1 cellular context compared by ENCODE assay signal in the genomic region with DNA sequence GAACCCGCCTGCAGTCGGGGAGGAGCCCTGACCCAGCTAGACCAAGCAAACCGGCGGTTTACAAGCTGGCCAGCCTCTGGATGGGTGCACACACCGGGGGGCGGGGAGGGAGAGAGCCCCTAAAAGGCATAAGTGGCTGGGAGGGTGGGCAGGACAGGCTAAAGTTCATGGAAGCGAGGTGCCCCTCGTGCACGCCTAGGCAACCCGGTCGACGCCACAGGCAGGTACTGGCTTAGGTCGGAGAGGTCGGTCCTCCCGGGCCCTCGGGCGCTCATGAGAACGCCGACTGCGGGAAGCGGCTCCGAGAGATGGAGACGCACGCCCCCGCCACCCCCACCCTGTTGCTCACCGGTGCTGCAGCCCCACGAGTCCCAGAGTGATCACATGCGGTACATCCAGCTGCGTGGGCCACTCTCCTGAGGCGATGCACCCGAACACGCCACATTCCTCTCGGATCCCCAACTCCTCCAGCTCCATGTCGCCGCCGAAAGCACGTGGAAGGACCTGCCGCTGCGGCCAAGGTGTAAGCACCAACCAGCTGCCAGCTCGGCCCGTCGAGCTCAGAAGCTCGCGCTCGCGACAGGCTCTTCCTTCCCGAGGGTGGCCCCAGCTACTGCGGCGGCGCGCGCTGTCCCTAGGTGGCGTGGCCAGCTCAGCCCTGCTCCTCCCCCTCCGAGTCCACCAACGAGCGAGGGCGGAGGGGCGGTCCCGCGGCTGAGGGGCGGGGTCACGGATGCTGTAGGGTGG.
TF ChIP-seq lines count a peak whose summit lies in the region.

A gene (minus strand): TSS at position 615 of the 747 bp plus-strand sequence. CDS start 138 bp downstream, at position 477.

TF ChIP-seq in K562, 482 proteins besides CTCF, POLR2A, EP300 and RAD21 (continued from another document):
- TF ChIP-seq, protein P1, sequence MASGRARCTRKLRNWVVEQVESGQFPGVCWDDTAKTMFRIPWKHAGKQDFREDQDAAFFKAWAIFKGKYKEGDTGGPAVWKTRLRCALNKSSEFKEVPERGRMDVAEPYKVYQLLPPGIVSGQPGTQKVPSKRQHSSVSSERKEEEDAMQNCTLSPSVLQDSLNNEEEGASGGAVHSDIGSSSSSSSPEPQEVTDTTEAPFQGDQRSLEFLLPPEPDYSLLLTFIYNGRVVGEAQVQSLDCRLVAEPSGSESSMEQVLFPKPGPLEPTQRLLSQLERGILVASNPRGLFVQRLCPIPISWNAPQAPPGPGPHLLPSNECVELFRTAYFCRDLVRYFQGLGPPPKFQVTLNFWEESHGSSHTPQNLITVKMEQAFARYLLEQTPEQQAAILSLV (tag; IDR thresholded peaks at IDR 0.05): no peak
- TF ChIP-seq ZNF121 (CRISPR knock-in tag; conservative IDR thresholded peaks at IDR 0.05) (no peak), ZNF23 (CRISPR knock-in tag; IDR thresholded peaks at IDR 0.05) (no peak), KLF6 (CRISPR knock-in tag; IDR thresholded peaks at IDR 0.05; ENCODE audit: borderline replicate concordance) (no peak), HMGN3 (IDR thresholded peaks at IDR 0.05; ENCODE audit: borderline replicate concordance, extremely low read depth, insufficient read length, low read depth, low read length) (peak; percentile 78), MTA2 (IDR thresholded peaks at IDR 0.05; ENCODE audit: low read depth) (no peak), JUNB (CRISPR knock-in tag; conservative IDR thresholded peaks at IDR 0.05) (no peak), PTRF (tag; IDR thresholded peaks at IDR 0.05) (no peak), NFATC3 (IDR thresholded peaks at IDR 0.05) (peak; percentile 99), CBX3 (IDR thresholded peaks at IDR 0.05; ENCODE audit: borderline replicate concordance in 1 of 2, low read length in 2 of 2) (no peak), ZFP36 (IDR thresholded peaks at IDR 0.05; ENCODE audit: low read depth, low read length, partially characterized antibody) (no peak), RBM34 (IDR thresholded peaks at IDR 0.05; ENCODE audit: borderline replicate concordance, insufficient read depth, low read length) (no peak), ZNF175 (CRISPR knock-in tag; IDR thresholded peaks at IDR 0.05; ENCODE audit: low read depth) (0 out of 2 replicates have a peak, but pooled peaks have one; percentile 23), MXI1 (IDR thresholded peaks at IDR 0.05; ENCODE audit: low read depth, low read length) (peak; percentile 88; the same call in 1 of the 2 replicates), EZH2 (IDR thresholded peaks at IDR 0.05; ENCODE audit: borderline replicate concordance, low read depth, low read length) (no peak), ETS2 (tag; IDR thresholded peaks at IDR 0.05; ENCODE audit: borderline replicate concordance, poor library complexity, severe bottlenecking) (no peak), FOXJ2 (tag; IDR thresholded peaks at IDR 0.05) (no peak), RFX5 (IDR thresholded peaks at IDR 0.05; ENCODE audit: low read depth, low read length) (no peak), MYNN (IDR thresholded peaks at IDR 0.05) (no peak), MYNN (CRISPR knock-in tag; IDR thresholded peaks at IDR 0.05) (no peak), EP400 (IDR thresholded peaks at IDR 0.05) (peak; percentile 95), ZNF584 (CRISPR knock-in tag; IDR thresholded peaks at IDR 0.05; ENCODE audit: low read depth) (no peak), PRPF4 (IDR thresholded peaks at IDR 0.05; ENCODE audit: insufficient read depth, low read depth, low read length, poor library complexity, severe bottlenecking) (peak; percentile 69)
- TF ChIP-seq, protein P2, sequence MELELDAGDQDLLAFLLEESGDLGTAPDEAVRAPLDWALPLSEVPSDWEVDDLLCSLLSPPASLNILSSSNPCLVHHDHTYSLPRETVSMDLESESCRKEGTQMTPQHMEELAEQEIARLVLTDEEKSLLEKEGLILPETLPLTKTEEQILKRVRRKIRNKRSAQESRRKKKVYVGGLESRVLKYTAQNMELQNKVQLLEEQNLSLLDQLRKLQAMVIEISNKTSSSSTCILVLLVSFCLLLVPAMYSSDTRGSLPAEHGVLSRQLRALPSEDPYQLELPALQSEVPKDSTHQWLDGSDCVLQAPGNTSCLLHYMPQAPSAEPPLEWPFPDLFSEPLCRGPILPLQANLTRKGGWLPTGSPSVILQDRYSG (tag; conservative IDR thresholded peaks at IDR 0.05; ENCODE audit: low read depth): peak; percentile 33; the same call in 1 of the 2 replicates
- TF ChIP-seq, protein P3, sequence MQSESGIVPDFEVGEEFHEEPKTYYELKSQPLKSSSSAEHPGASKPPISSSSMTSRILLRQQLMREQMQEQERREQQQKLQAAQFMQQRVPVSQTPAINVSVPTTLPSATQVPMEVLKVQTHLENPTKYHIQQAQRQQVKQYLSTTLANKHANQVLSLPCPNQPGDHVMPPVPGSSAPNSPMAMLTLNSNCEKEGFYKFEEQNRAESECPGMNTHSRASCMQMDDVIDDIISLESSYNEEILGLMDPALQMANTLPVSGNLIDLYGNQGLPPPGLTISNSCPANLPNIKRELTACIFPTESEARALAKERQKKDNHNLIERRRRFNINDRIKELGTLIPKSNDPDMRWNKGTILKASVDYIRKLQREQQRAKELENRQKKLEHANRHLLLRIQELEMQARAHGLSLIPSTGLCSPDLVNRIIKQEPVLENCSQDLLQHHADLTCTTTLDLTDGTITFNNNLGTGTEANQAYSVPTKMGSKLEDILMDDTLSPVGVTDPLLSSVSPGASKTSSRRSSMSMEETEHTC (IDR thresholded peaks at IDR 0.05): peak; percentile 58; the same call in 1 of the 2 replicates
- TF ChIP-seq, protein P4, sequence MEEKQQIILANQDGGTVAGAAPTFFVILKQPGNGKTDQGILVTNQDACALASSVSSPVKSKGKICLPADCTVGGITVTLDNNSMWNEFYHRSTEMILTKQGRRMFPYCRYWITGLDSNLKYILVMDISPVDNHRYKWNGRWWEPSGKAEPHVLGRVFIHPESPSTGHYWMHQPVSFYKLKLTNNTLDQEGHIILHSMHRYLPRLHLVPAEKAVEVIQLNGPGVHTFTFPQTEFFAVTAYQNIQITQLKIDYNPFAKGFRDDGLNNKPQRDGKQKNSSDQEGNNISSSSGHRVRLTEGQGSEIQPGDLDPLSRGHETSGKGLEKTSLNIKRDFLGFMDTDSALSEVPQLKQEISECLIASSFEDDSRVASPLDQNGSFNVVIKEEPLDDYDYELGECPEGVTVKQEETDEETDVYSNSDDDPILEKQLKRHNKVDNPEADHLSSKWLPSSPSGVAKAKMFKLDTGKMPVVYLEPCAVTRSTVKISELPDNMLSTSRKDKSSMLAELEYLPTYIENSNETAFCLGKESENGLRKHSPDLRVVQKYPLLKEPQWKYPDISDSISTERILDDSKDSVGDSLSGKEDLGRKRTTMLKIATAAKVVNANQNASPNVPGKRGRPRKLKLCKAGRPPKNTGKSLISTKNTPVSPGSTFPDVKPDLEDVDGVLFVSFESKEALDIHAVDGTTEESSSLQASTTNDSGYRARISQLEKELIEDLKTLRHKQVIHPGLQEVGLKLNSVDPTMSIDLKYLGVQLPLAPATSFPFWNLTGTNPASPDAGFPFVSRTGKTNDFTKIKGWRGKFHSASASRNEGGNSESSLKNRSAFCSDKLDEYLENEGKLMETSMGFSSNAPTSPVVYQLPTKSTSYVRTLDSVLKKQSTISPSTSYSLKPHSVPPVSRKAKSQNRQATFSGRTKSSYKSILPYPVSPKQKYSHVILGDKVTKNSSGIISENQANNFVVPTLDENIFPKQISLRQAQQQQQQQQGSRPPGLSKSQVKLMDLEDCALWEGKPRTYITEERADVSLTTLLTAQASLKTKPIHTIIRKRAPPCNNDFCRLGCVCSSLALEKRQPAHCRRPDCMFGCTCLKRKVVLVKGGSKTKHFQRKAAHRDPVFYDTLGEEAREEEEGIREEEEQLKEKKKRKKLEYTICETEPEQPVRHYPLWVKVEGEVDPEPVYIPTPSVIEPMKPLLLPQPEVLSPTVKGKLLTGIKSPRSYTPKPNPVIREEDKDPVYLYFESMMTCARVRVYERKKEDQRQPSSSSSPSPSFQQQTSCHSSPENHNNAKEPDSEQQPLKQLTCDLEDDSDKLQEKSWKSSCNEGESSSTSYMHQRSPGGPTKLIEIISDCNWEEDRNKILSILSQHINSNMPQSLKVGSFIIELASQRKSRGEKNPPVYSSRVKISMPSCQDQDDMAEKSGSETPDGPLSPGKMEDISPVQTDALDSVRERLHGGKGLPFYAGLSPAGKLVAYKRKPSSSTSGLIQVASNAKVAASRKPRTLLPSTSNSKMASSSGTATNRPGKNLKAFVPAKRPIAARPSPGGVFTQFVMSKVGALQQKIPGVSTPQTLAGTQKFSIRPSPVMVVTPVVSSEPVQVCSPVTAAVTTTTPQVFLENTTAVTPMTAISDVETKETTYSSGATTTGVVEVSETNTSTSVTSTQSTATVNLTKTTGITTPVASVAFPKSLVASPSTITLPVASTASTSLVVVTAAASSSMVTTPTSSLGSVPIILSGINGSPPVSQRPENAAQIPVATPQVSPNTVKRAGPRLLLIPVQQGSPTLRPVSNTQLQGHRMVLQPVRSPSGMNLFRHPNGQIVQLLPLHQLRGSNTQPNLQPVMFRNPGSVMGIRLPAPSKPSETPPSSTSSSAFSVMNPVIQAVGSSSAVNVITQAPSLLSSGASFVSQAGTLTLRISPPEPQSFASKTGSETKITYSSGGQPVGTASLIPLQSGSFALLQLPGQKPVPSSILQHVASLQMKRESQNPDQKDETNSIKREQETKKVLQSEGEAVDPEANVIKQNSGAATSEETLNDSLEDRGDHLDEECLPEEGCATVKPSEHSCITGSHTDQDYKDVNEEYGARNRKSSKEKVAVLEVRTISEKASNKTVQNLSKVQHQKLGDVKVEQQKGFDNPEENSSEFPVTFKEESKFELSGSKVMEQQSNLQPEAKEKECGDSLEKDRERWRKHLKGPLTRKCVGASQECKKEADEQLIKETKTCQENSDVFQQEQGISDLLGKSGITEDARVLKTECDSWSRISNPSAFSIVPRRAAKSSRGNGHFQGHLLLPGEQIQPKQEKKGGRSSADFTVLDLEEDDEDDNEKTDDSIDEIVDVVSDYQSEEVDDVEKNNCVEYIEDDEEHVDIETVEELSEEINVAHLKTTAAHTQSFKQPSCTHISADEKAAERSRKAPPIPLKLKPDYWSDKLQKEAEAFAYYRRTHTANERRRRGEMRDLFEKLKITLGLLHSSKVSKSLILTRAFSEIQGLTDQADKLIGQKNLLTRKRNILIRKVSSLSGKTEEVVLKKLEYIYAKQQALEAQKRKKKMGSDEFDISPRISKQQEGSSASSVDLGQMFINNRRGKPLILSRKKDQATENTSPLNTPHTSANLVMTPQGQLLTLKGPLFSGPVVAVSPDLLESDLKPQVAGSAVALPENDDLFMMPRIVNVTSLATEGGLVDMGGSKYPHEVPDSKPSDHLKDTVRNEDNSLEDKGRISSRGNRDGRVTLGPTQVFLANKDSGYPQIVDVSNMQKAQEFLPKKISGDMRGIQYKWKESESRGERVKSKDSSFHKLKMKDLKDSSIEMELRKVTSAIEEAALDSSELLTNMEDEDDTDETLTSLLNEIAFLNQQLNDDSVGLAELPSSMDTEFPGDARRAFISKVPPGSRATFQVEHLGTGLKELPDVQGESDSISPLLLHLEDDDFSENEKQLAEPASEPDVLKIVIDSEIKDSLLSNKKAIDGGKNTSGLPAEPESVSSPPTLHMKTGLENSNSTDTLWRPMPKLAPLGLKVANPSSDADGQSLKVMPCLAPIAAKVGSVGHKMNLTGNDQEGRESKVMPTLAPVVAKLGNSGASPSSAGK (IDR thresholded peaks at IDR 0.05): peak; percentile 97
TF ChIP-seq in K562: peak in this region for 106.
